In the genomic region with DNA sequence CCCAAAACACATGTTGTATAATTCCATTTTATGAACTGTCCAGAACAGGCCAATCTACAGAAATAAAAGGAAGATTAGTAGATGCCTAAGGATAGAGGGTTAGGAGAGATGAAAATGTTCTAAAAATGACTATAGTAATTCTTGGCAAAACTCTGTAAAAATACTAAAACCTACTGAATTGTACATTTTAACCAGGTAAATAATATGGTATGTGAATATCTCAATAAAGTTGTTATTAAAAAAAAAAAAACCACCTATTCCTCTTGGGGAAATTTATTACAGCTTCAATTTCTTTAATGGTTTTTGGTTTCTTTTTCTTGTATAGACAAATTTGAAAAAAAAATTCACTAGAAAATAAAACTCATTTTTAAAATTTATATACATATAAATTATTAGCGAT, we compare ENCODE assay signal across 18 cellular contexts. TPM values are rescaled to one million over a fixed set of nuclear protein-coding genes. Genes with fewer than 3 reads are reported as not detected.
DNase-seq lines count a peak whose midpoint lies in the region; ATAC-seq, FAIRE-seq and TF ChIP-seq lines count a peak whose summit lies in the region.
"Had no signal": no experiment of that assay in that cellular context is flagged by ENCODE, and none has a peak within 500 bp of the region (broad histone marks: within the 10 kb centered on the region; RNA-seq: fewer than 3 reads in every experiment).

No MANE protein-coding gene starts in this region.

- no peak overlapping the region for H3K23ac ChIP-seq in H9 (ENCODE audit: insufficient read length, low read depth, low read length)

- CTCF ChIA-PET in K562 (lab: Yijun Ruan, JAX; ENCODE audit: low intra/inter-chr PET ratio) = no interaction called here

- no peak overlapping the region for H2BK20ac ChIP-seq in H9 (ENCODE audit: low read depth, low read length, poor library complexity, severe bottlenecking)

- H3K36me3 ChIP-seq in K562 (ENCODE audit: control insufficient read depth, insufficient read depth, low read length) = peaks cover 4% of the 10 kb centered on the region; the same call in 1 of the 3 replicates

- H3K14ac ChIP-seq in H9 (ENCODE audit: insufficient read depth, low read length) = no peak overlapping the region

- H4K5ac ChIP-seq in H9 (ENCODE audit: insufficient read length, low read depth, low read length) = no peak overlapping the region

- H4K8ac ChIP-seq in H9 (replicated peaks; ENCODE audit: insufficient read length, low read depth, low read length) = no peak overlapping the region

- no peak overlapping the region for H2BK120ac ChIP-seq in H9 (ENCODE audit: low read depth, low read length, poor library complexity, severe bottlenecking)

- no peak overlapping the region for H3K56ac ChIP-seq in H9 (ENCODE audit: insufficient read length, low read depth, low read length)

- BruUV-seq in K562 (replicated peaks; lab: Mats Ljungman, UMichigan) = no TSS peak

- no peak overlapping the region for H3K4me3 Mint-ChIP-seq in H9
- H3K4me3 Mint-ChIP-seq: CD4-positive, CD25-positive, alpha-beta regulatory T cell; CD8-positive, alpha-beta memory T cell had no signal

- H3K18ac ChIP-seq in H9 (ENCODE audit: insufficient read length, low read depth, low read length) = no peak overlapping the region

- H2BK12ac ChIP-seq in H9 (ENCODE audit: insufficient read length, low read depth, low read length) = no peak overlapping the region

- H3K4me1 ChIP-seq in K562 (replicated peaks in 1 of 2; ENCODE audit: control insufficient read depth in 2 of 2, insufficient read depth in 2 of 2, low read length in 2 of 2) (no peaks in the 10 kb centered on the region), H9 (ENCODE audit: insufficient read depth, low read length) (no peaks in the 10 kb centered on the region)
- H3K4me1 ChIP-seq: BE2C had no signal

- H3K27ac ChIP-seq in K562 (ENCODE audit: extremely low read depth, low read depth, low read length) (no peak overlapping the region), H9 (ENCODE audit: insufficient read length, low read depth, low read length) (no peak overlapping the region)

- no peaks in the 10 kb centered on the region for H3K79me1 ChIP-seq in H9 (ENCODE audit: insufficient read depth, low read depth, low read length, poor library complexity, severe bottlenecking)

- H3K23me2 ChIP-seq in H9 (ENCODE audit: insufficient read length, low read depth, low read length, poor library complexity, severe bottlenecking) = no peaks in the 10 kb centered on the region

- intact Hi-C loops in K562 (cut with micrococcal nuclease) = no loop called here

- peaks cover 8% of the 10 kb centered on the region for H3K27me3 Mint-ChIP-seq in H9 (ENCODE audit: low read depth)
- H3K27me3 Mint-ChIP-seq: CD4-positive, CD25-positive, alpha-beta regulatory T cell; CD8-positive, alpha-beta memory T cell had no signal

- H3K9me3 Mint-ChIP-seq in H9 = no peaks in the 10 kb centered on the region
- H3K9me3 Mint-ChIP-seq: CD4-positive, CD25-positive, alpha-beta regulatory T cell; CD8-positive, alpha-beta memory T cell had no signal

- H3K9ac ChIP-seq in K562 (ENCODE audit: insufficient read depth in 1 of 2, low read depth in 2 of 2, low read length in 2 of 2) (no peak overlapping the region), H9 (ENCODE audit: extremely low read depth, insufficient read length, low read length) (no peak overlapping the region)

- no peak overlapping the region for H3K4me3 ChIP-seq in K562

- H3K4me2 ChIP-seq in K562 (ENCODE audit: insufficient read depth, low read length) = no peak overlapping the region
- H3K4me2 ChIP-seq in H9 (ENCODE audit: insufficient read depth, insufficient read length, low read length) = no peak overlapping the region

- no peaks in the 10 kb centered on the region for H3K36me3 Mint-ChIP-seq in H9 (ENCODE audit: insufficient read depth in 1 of 3, low read depth in 3 of 3)

- peak; percentile 88 for FAIRE-seq in G401.6 (lab: Jason Lieb, UNC)
- no peak for FAIRE-seq in K562 (lab: Jason Lieb, UNC)
- peak; percentile 47 for FAIRE-seq in islet of Langerhans (lab: Jason Lieb, UNC)
- FAIRE-seq: H1 had no signal

- TF ChIP-seq POLR2A in K562 (conservative IDR thresholded peaks at IDR 0.05) = no peak

- no peaks in the 10 kb centered on the region for H4K20me1 ChIP-seq in K562 (replicated peaks; ENCODE audit: control insufficient read depth, insufficient read depth, low read length)
- no peaks in the 10 kb centered on the region for H4K20me1 ChIP-seq in H9 (ENCODE audit: control insufficient read depth, insufficient read depth, insufficient read length)

- in situ Hi-C loops in K562 (cut with MboI) = no loop called here

- no peak for TF ChIP-seq CTCF in K562 (IDR thresholded peaks at IDR 0.05 in 2 of 3, conservative IDR thresholded peaks at IDR 0.05 in 1 of 3; ENCODE audit: insufficient read depth in 2 of 3, low read depth in 1 of 3, low read length in 3 of 3)
- TF ChIP-seq CTCF in H9 (conservative IDR thresholded peaks at IDR 0.05) = no peak

- no peak overlapping the region for H3T11ph ChIP-seq in H9 (ENCODE audit: low read length)

- H2AFZ ChIP-seq in K562 (ENCODE audit: low read depth, low read length) (no peak overlapping the region), H9 (ENCODE audit: low read length) (no peak overlapping the region)

- DNase-seq in K562 (ENCODE audit: extremely low read depth in 1 of 4, low spot score in 3 of 4) = no peak
- DNase-seq in activated gamma-delta T cell (lab: John Stamatoyannopoulos, UW) = no peak
- no peak for DNase-seq in foreskin melanocyte
- DNase-seq in H9 = no peak
- DNase-seq: ACHN; BE2C; C1 segment of cervical spinal cord; CD4-positive, CD25-positive, alpha-beta regulatory T cell; CD8-positive, alpha-beta memory T cell; COR-L47; DMS 273 treated with DMSO at 0.1 percent for 48 hours; DMS53; DND-41; EL; HCEC 1CT had no signal

- no peak overlapping the region for H3K4ac ChIP-seq in H9 (ENCODE audit: low read depth, low read length)

- H3K4me1 Mint-ChIP-seq in H9 = peaks cover 0 to 6% of the 10 kb centered on the region in 2 experiments; a peak in 2 of 4 replicates

- H2BK15ac ChIP-seq in H9 (ENCODE audit: low read depth, low read length) = no peak overlapping the region

- H4K91ac ChIP-seq in H9 (ENCODE audit: insufficient read length, low read depth, low read length) = no peak overlapping the region

- no peak overlapping the region for H2AK5ac ChIP-seq in H9 (ENCODE audit: insufficient read length, low read length)

- no peak for TF ChIP-seq RAD21 in K562 (CRISPR knock-in tag; conservative IDR thresholded peaks at IDR 0.05 in 1 of 2, IDR thresholded peaks at IDR 0.05 in 1 of 2)

- H3K27ac Mint-ChIP-seq in H9 = no peak overlapping the region
- H3K27ac Mint-ChIP-seq: CD4-positive, CD25-positive, alpha-beta regulatory T cell had no signal

- no peaks in the 10 kb centered on the region for H3K9me3 ChIP-seq in K562 (replicated peaks; ENCODE audit: control insufficient read depth, insufficient read depth, low read depth, low read length)
- no peaks in the 10 kb centered on the region for H3K9me3 ChIP-seq in H9 (ENCODE audit: control insufficient read depth, low read depth, low read length)
- H3K9me3 ChIP-seq: BE2C had no signal

- H3K27me3 ChIP-seq in K562 (ENCODE audit: control insufficient read depth in 2 of 2, insufficient read depth in 2 of 2, low read length in 2 of 2) = no peaks in the 10 kb centered on the region
- H3K27me3 ChIP-seq in H9 (ENCODE audit: insufficient read depth, low read length) = no peaks in the 10 kb centered on the region
- H3K27me3 ChIP-seq: BE2C had no signal

- no peak for TF ChIP-seq EP300 in K562 (IDR thresholded peaks at IDR 0.05; ENCODE audit: low read length)

- H3K9me1 ChIP-seq in K562 (ENCODE audit: control insufficient read depth, insufficient read depth, low read length) = no peaks in the 10 kb centered on the region

- no peak overlapping the region for H2BK5ac ChIP-seq in H9 (ENCODE audit: insufficient read length, low read length)

- H3K79me2 ChIP-seq in K562 (ENCODE audit: control insufficient read depth, insufficient read depth, low read length) (no peaks in the 10 kb centered on the region), H9 (ENCODE audit: insufficient read depth, low read length) (no peaks in the 10 kb centered on the region)

- ATAC-seq in K562 = no peak

- WGBS in K562 (ENCODE audit: insufficient coverage, low coverage, missing lambda C conversion rate) = 82% methylated on average over 1 of the region's 1 CpG
- no CpG with 5 or more reads among the region's 1 CpG for WGBS in H9 (ENCODE audit: extremely low coverage, insufficient read length, low lambda C conversion rate)

- POLR2A ChIA-PET in K562 (lab: Yijun Ruan, JAX) = no interaction called here

TF ChIP-seq in K562, 482 proteins besides CTCF, POLR2A, EP300 and RAD21 (continues in another document):
- TF ChIP-seq, protein P1, sequence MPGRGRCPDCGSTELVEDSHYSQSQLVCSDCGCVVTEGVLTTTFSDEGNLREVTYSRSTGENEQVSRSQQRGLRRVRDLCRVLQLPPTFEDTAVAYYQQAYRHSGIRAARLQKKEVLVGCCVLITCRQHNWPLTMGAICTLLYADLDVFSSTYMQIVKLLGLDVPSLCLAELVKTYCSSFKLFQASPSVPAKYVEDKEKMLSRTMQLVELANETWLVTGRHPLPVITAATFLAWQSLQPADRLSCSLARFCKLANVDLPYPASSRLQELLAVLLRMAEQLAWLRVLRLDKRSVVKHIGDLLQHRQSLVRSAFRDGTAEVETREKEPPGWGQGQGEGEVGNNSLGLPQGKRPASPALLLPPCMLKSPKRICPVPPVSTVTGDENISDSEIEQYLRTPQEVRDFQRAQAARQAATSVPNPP (IDR thresholded peaks at IDR 0.05; ENCODE audit: borderline replicate concordance, insufficient read depth, insufficient read length) = no peak
- TF ChIP-seq FOXA3 (CRISPR knock-in tag; conservative IDR thresholded peaks at IDR 0.05 in 1 of 2, IDR thresholded peaks at IDR 0.05 in 1 of 2) = no peak

RNA-seq across cellular contexts. Expression of a gene that starts 33.2 kb away (rescaled TPM):
- 29.9 and 96.3 TPM in 2 replicates for total RNA-seq in K562 (2011; cell fraction: chromatin; rRNA removed; ENCODE audit: low replicate concordance)
- 17.0 and 22.8 TPM in 2 replicates for total RNA-seq in K562 (2011; cell fraction: nucleolus; rRNA removed)
- 44.9 and 92.1 TPM in 2 replicates for total RNA-seq in K562 (2011; cell fraction: nucleoplasm; rRNA removed)
- total RNA-seq in K562 (2014; rRNA removed) = 10.6 and 12.4 TPM in 2 replicates
- total RNA-seq in K562 (2014; rRNA removed; fragmentation: Illumina TruSeq; extraction: Trizol) = 22.0 and 22.3 TPM in 2 replicates
- 15.9 and 20.3 TPM in 2 replicates for total RNA-seq in K562 (2015; rRNA removed; fragmentation: Illumina TruSeq; extraction: Trizol)
- 25.4 and 26.4 TPM in 2 replicates for total RNA-seq in K562 (2021)
- polyA plus RNA-seq in K562 (2011; rRNA removed) = 17.4 and 26.1 TPM in 2 replicates
- 3.4 and 7.8 TPM in 2 replicates for polyA plus RNA-seq in K562 (2011; cell fraction: cytosol; rRNA removed)
- polyA plus RNA-seq in K562 (2011; cell fraction: nucleus; rRNA removed) = 16.3 and 17.4 TPM in 2 replicates
- 14.2 and 16.2 TPM in 2 replicates for polyA plus RNA-seq in K562 (2012)
- 19.1 and 22.9 TPM in 2 replicates for polyA plus RNA-seq in K562 (2014; fragmentation: Illumina TruSeq; extraction: Trizol)
- 10 to 100 TPM; 14.9 to 19.6 TPM for polyA plus RNA-seq in K562 (2014; fragmentation: Nextera tagmentation; extraction: Ambion mirVana)
- 18.1 and 21.3 TPM in 2 replicates for polyA plus RNA-seq in K562 (2014; rRNA removed)
- polyA minus RNA-seq in K562 (2011; rRNA and poly(A)+ RNA removed) = 17.9 and 20.4 TPM in 2 replicates
- 14.8 and 19.3 TPM in 2 replicates for polyA minus RNA-seq in K562 (2011; cell fraction: cytosol; rRNA and poly(A)+ RNA removed)
- polyA minus RNA-seq in K562 (2011; cell fraction: nucleus; rRNA and poly(A)+ RNA removed) = 23.6 and 27.1 TPM in 2 replicates
- 1.9 and 2.7 TPM in 2 replicates for total RNA-seq in H9 (2021)
